Comparison of ENCODE assay signal across 20 cellular contexts in the genomic region with DNA sequence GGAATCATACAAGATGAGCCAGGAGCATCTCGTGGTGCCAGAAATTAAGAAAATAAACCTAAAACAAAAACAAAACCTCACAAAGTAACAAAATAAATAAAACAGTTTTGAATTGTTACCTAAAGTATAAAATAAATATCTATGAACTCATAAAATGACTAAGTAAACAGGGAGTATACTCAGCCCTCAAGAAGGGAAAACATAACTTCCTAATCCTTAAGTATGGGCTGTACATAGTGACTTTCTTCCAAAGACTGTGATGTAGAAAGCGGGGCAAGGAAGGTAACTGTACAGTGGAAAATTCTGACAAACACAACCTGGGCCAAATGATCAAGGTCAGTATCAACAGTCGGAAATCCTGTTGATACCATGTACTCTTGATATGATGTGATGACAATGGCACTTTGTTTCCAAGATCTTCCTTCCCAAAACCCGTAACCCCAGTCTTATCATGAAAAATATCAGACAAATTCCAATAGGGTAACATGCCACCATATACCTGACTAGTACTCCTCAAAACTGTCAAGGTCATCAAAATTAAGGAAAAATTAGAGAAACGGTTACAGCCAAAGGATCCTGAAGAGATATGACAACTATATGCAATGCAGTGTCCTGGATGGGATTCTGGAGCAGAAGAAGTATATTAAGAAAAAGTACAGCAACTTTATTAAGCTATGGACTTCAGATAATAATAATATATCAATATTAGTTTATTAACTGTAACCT.
DNase-seq lines count a peak whose midpoint lies in the region; ATAC-seq and TF ChIP-seq lines count a peak whose summit lies in the region.
"Had no signal": no experiment of that assay in that cellular context is flagged by ENCODE, and none has a peak within 500 bp of the region (broad histone marks: within the 10 kb centered on the region; RNA-seq: fewer than 3 reads in every experiment).

No MANE protein-coding gene starts in this region.

- no peaks in the 10 kb centered on the region for H3F3A ChIP-seq in PC-3 (ENCODE audit: low read length, unreplicated experiment)
- H3F3A ChIP-seq in SK-N-SH (replicated peaks; ENCODE audit: insufficient read depth): no peaks in the 10 kb centered on the region

- no peaks in the 10 kb centered on the region for H3K79me2 ChIP-seq in PC-3 (ENCODE audit: low read length)
- no peaks in the 10 kb centered on the region for H3K79me2 ChIP-seq in SK-N-SH (ENCODE audit: insufficient read depth)

- no peak for TF ChIP-seq CTCF in PC-3 (conservative IDR thresholded peaks at IDR 0.05; ENCODE audit: low read depth, low read length)
- TF ChIP-seq CTCF in liver (IDR thresholded peaks at IDR 0.05; ENCODE audit: low read depth, low read length, missing input control): no peak
- no peak for TF ChIP-seq CTCF in colonic mucosa (IDR thresholded peaks at IDR 0.05)
- TF ChIP-seq CTCF in SK-N-SH (IDR thresholded peaks at IDR 0.05): no peak
- TF ChIP-seq CTCF in activated CD8-positive, alpha-beta T cell treated with anti-CD3 and anti-CD28 coated beads for 36 hours (IDR thresholded peaks at IDR 0.05): no peak

- no peak overlapping the region for H3K27ac Mint-ChIP-seq in stimulated activated naive CD8-positive, alpha-beta T cell treated with anti-CD3 and anti-CD28 coated beads, Interleukin-15, amount 100 ng/mL, for 72 hours
- no peak overlapping the region for H3K27ac Mint-ChIP-seq in activated CD8-positive, alpha-beta T cell treated with anti-CD3 and anti-CD28 coated beads for 36 hours
- H3K27ac Mint-ChIP-seq: B cell; CD4-positive, CD25-positive, alpha-beta regulatory T cell; CD8-positive, alpha-beta T cell; HFFc6 had no signal

- H3K36me3 ChIP-seq in PC-3 (ENCODE audit: low read depth, low read length): no peaks in the 10 kb centered on the region
- H3K36me3 ChIP-seq in liver (ENCODE audit: control insufficient read depth in 4 of 4, insufficient read depth in 3 of 4, low read depth in 1 of 4, low read length in 3 of 4): no peaks in the 10 kb centered on the region
- H3K36me3 ChIP-seq in colonic mucosa: no peaks in the 10 kb centered on the region
- H3K36me3 ChIP-seq in SK-N-SH (replicated peaks in 1 of 2; ENCODE audit: control insufficient read depth in 1 of 2, insufficient read depth in 2 of 2, low read length in 1 of 2): no peaks in the 10 kb centered on the region
- H3K36me3 ChIP-seq: BLaER1, HAP-1 had no signal

- TF ChIP-seq RAD21 in liver (IDR thresholded peaks at IDR 0.05): no peak
- TF ChIP-seq RAD21 in SK-N-SH (IDR thresholded peaks at IDR 0.05; ENCODE audit: low read length): no peak

- H3K9me2 ChIP-seq in PC-3 (replicated peaks; ENCODE audit: low read length): no peaks in the 10 kb centered on the region
- H3K9me2 ChIP-seq in SK-N-SH: no peaks in the 10 kb centered on the region

- no peaks in the 10 kb centered on the region for H3K4me1 ChIP-seq in PC-3 (ENCODE audit: insufficient read depth, low read length)
- no peaks in the 10 kb centered on the region for H3K4me1 ChIP-seq in liver (ENCODE audit: control insufficient read depth in 4 of 4, insufficient read depth in 4 of 4, low read length in 3 of 4)
- H3K4me1 ChIP-seq in colonic mucosa: no peaks in the 10 kb centered on the region
- no peaks in the 10 kb centered on the region for H3K4me1 ChIP-seq in SK-N-SH (ENCODE audit: control insufficient read depth in 1 of 2, insufficient read depth in 2 of 2, low read depth in 1 of 2, low read length in 1 of 2)
- H3K4me1 ChIP-seq: BLaER1, Caco-2, HAP-1 had no signal

- no peaks in the 10 kb centered on the region for H3K27me3 Mint-ChIP-seq in stimulated activated naive CD8-positive, alpha-beta T cell treated with anti-CD3 and anti-CD28 coated beads, Interleukin-15, amount 100 ng/mL, for 72 hours
- no peaks in the 10 kb centered on the region for H3K27me3 Mint-ChIP-seq in activated CD8-positive, alpha-beta T cell treated with anti-CD3 and anti-CD28 coated beads for 36 hours
- H3K27me3 Mint-ChIP-seq: B cell; CD4-positive, CD25-positive, alpha-beta regulatory T cell had no signal

- 73% methylated on average over 5 of the region's 5 CpGs for WGBS in liver
- WGBS in SK-N-SH (ENCODE audit: low lambda C conversion rate): 52% methylated on average over 5 of the region's 5 CpGs

- ATAC-seq in stimulated activated naive CD8-positive, alpha-beta T cell treated with anti-CD3 and anti-CD28 coated beads, Interleukin-15, Interleukin-2, amounts not matched to agents 100 U/mL and 50 U/mL, for 24 hours: peak; percentile 32
- ATAC-seq in stimulated activated naive CD8-positive, alpha-beta T cell treated with anti-CD3 and anti-CD28 coated beads, Interleukin-15, amount 100 ng/mL, for 72 hours: no peak
- peak; percentile 97 for ATAC-seq in PC-3
- ATAC-seq in activated CD8-positive, alpha-beta T cell treated with anti-CD3 and anti-CD28 coated beads for 36 hours: no peak
- ATAC-seq: CD8-positive, alpha-beta T cell had no signal

- no peaks in the 10 kb centered on the region for H3K36me3 Mint-ChIP-seq in activated CD8-positive, alpha-beta T cell treated with anti-CD3 and anti-CD28 coated beads for 36 hours (ENCODE audit: low read depth)
- H3K36me3 Mint-ChIP-seq: CD4-positive, CD25-positive, alpha-beta regulatory T cell; CD8-positive, alpha-beta T cell had no signal

- H3K9ac ChIP-seq in PC-3 (ENCODE audit: low read length) (no peak overlapping the region), liver (ENCODE audit: low read depth in 1 of 2, low read length in 2 of 2) (no peak overlapping the region), colonic mucosa (ENCODE audit: low read depth in 2 of 2, low read length in 2 of 2) (no peak overlapping the region), SK-N-SH (no peak overlapping the region)
- H3K9ac ChIP-seq: BLaER1 had no signal

- BruUV-seq in PC-3 (replicated peaks; lab: Mats Ljungman, UMichigan): no TSS peak

- POLR2A ChIA-PET in PC-3 (lab: Charles Lee; ENCODE audit: unreplicated experiment) (no interaction called here), SK-N-SH (lab: Yijun Ruan, JAX) (no interaction called here)
- POLR2A ChIA-PET in activated CD8-positive, alpha-beta T cell treated with anti-CD3 and anti-CD28 coated beads for 36 hours (lab: Charles Lee): no interaction called here

- H3K4me3 ChIP-seq in PC-3 (ENCODE audit: low read length) (no peak overlapping the region), liver (ENCODE audit: low read depth in 1 of 3, low read length in 3 of 3) (no peak overlapping the region), colonic mucosa (no peak overlapping the region), SK-N-SH (ENCODE audit: low read depth in 2 of 2, low read length in 1 of 2) (no peak overlapping the region)
- H3K4me3 ChIP-seq: BLaER1, HAP-1 had no signal

- H3K27ac ChIP-seq in PC-3 (ENCODE audit: low read length) (no peak overlapping the region), liver (ENCODE audit: low read depth in 1 of 2, low read length in 2 of 2) (no peak overlapping the region), colonic mucosa (no peak overlapping the region), SK-N-SH (ENCODE audit: low read depth in 2 of 2, low read length in 1 of 2) (no peak overlapping the region)
- H3K27ac ChIP-seq: BLaER1, C4-2B had no signal

- H3K9me3 ChIP-seq in PC-3 (ENCODE audit: low read length) (no peaks in the 10 kb centered on the region), liver (ENCODE audit: control insufficient read depth in 4 of 4, low read length in 3 of 4) (no peaks in the 10 kb centered on the region), colonic mucosa (no peaks in the 10 kb centered on the region), SK-N-SH (no peaks in the 10 kb centered on the region)
- H3K9me3 ChIP-seq: BLaER1, Caco-2, HAP-1 had no signal

- H3K4me3 Mint-ChIP-seq in stimulated activated naive CD8-positive, alpha-beta T cell treated with anti-CD3 and anti-CD28 coated beads, Interleukin-15, amount 100 ng/mL, for 72 hours: no peak overlapping the region
- H3K4me3 Mint-ChIP-seq in activated CD8-positive, alpha-beta T cell treated with anti-CD3 and anti-CD28 coated beads for 36 hours: no peak overlapping the region
- H3K4me3 Mint-ChIP-seq: B cell; CD4-positive, CD25-positive, alpha-beta regulatory T cell; CD8-positive, alpha-beta T cell; HFFc6 had no signal

- H3K4me1 Mint-ChIP-seq in stimulated activated naive CD8-positive, alpha-beta T cell treated with anti-CD3 and anti-CD28 coated beads, Interleukin-15, amount 100 ng/mL, for 72 hours: no peaks in the 10 kb centered on the region
- no peaks in the 10 kb centered on the region for H3K4me1 Mint-ChIP-seq in activated CD8-positive, alpha-beta T cell treated with anti-CD3 and anti-CD28 coated beads for 36 hours (ENCODE audit: low read depth)
- H3K4me1 Mint-ChIP-seq: B cell; CD4-positive, CD25-positive, alpha-beta regulatory T cell had no signal

- no peaks in the 10 kb centered on the region for H4K20me1 ChIP-seq in PC-3 (ENCODE audit: low read length)
- no peaks in the 10 kb centered on the region for H4K20me1 ChIP-seq in SK-N-SH (ENCODE audit: insufficient read depth)
- H4K20me1 ChIP-seq: BLaER1 had no signal

- CTCF ChIA-PET in PC-3 (lab: Charles Lee): no interaction called here
- CTCF ChIA-PET in SK-N-SH (lab: Yijun Ruan, JAX): no interaction called here
- CTCF ChIA-PET in activated CD8-positive, alpha-beta T cell treated with anti-CD3 and anti-CD28 coated beads for 36 hours (lab: Charles Lee): no interaction called here

- no peaks in the 10 kb centered on the region for H3K27me3 ChIP-seq in PC-3 (ENCODE audit: low read length)
- peaks cover 0 to 3% (median 0%) of the 10 kb centered on the region in 4 donors for H3K27me3 ChIP-seq in liver (ENCODE audit: control insufficient read depth in 4 of 4, insufficient read depth in 4 of 4, low read length in 3 of 4)
- no peaks in the 10 kb centered on the region for H3K27me3 ChIP-seq in colonic mucosa
- no peaks in the 10 kb centered on the region for H3K27me3 ChIP-seq in SK-N-SH (ENCODE audit: insufficient read depth)
- H3K27me3 ChIP-seq: BLaER1 had no signal

- no peak overlapping the region for H2AFZ ChIP-seq in PC-3 (ENCODE audit: low read length)
- H2AFZ ChIP-seq in SK-N-SH (ENCODE audit: low read depth): no peak overlapping the region

- H3K9me3 Mint-ChIP-seq in stimulated activated naive CD8-positive, alpha-beta T cell treated with anti-CD3 and anti-CD28 coated beads, Interleukin-15, amount 100 ng/mL, for 72 hours: peaks cover 0 to 12% of the 10 kb centered on the region in 2 donors
- H3K9me3 Mint-ChIP-seq in activated CD8-positive, alpha-beta T cell treated with anti-CD3 and anti-CD28 coated beads for 36 hours: peaks cover 2% of the 10 kb centered on the region

- H3K4me2 ChIP-seq in PC-3 (ENCODE audit: low read length) (no peak overlapping the region), SK-N-SH (no peak overlapping the region)
- H3K4me2 ChIP-seq: BLaER1 had no signal

- no peak for DNase-seq in stimulated activated naive CD8-positive, alpha-beta T cell treated with anti-CD3 and anti-CD28 coated beads, Interleukin-15, Interleukin-2, amounts not matched to agents 100 U/mL and 50 U/mL, for 24 hours
- no peak for DNase-seq in stimulated activated naive CD8-positive, alpha-beta T cell treated with anti-CD3 and anti-CD28 coated beads, Interleukin-15, amount 100 ng/mL, for 72 hours
- no peak for DNase-seq in PC-3
- DNase-seq in colonic mucosa: no peak
- no peak for DNase-seq in iPS-NIHi7 (ENCODE audit: extremely low spot score)
- no peak for DNase-seq in SK-N-SH
- no peak for DNase-seq in activated CD8-positive, alpha-beta T cell treated with anti-CD3 and anti-CD28 coated beads for 36 hours
- DNase-seq: 8988T; Caco-2; CD4-positive, CD25-positive, alpha-beta regulatory T cell; CD8-positive, alpha-beta T cell; DMS153; DND-41; GOT3; HFFc6 had no signal

- intact Hi-C loops in PC-3 (cut with micrococcal nuclease) (no loop called here), colonic mucosa (cut with DNase I) (no loop called here)
- intact Hi-C loops in activated CD8-positive, alpha-beta T cell treated with anti-CD3 and anti-CD28 coated beads for 36 hours (cut with micrococcal nuclease): no loop called here

- no peak for TF ChIP-seq EP300 in SK-N-SH (IDR thresholded peaks at IDR 0.05; ENCODE audit: borderline replicate concordance in 1 of 2, low read depth in 1 of 2, low read length in 1 of 2)

Comparison
In these comparisons a context has a peak if more than half of its experiments do, and no peak if none do; other contexts are left out.
1. ATAC-seq: peak in stimulated activated naive CD8-positive, alpha-beta T cell treated with anti-CD3 and anti-CD28 coated beads, Interleukin-15, Interleukin-2, amounts not matched to agents 100 U/mL and 50 U/mL, for 24 hours (single experiment) and PC-3 (single experiment); none in stimulated activated naive CD8-positive, alpha-beta T cell treated with anti-CD3 and anti-CD28 coated beads, Interleukin-15, amount 100 ng/mL, for 72 hours (single experiment) and activated CD8-positive, alpha-beta T cell treated with anti-CD3 and anti-CD28 coated beads for 36 hours (single experiment).